Comparison of ENCODE assay signal across 21 cellular contexts in the genomic region with DNA sequence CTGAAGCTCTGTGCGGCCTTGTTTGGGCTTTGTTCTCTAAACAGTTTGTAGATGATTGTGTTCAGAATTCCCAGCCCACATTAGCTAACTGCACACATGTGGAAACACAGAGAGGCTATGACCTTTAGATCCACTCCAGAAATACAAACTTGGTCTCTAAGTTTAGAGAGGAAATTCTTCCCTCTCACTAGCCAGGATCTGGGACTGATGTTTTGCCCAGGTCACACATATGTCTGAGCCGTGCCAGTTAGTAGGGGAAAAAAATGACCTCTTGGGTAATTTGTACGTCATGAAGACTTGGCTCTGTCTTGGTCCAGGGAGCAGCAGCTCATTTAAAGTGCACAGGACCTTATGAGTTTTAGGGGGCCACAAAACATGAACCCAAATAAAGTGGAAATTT.
DNase-seq lines count a peak whose midpoint lies in the region; ATAC-seq and TF ChIP-seq lines count a peak whose summit lies in the region.
"Had no signal": no experiment of that assay in that cellular context is flagged by ENCODE, and none has a peak within 500 bp of the region (broad histone marks: within the 10 kb centered on the region; RNA-seq: fewer than 3 reads in every experiment).

No MANE protein-coding gene starts in this region.

- DNase-seq in cardiac fibroblast (ENCODE audit: low read depth in 2 of 2) (peak; percentile 13 to 73), heart left ventricle (peak in 4 of 5 donors; percentile 31 to 45 (median 38)), osteocyte (ENCODE audit: extremely low spot score, unreplicated experiment) (no peak), upper lobe of left lung (no peak), superior temporal gyrus (ENCODE audit: extremely low spot score) (no peak), EL (no peak)
- no peak for DNase-seq in activated CD4-positive, alpha-beta T cell treated with anti-CD3 and anti-CD28 coated beads, Interleukin-2, amount 10 ng/mL, durations not matched to agents 7 days and 5 days
- DNase-seq: activated CD4-positive, CD25-positive, alpha-beta regulatory T cell; activated CD8-positive, alpha-beta memory T cell treated with anti-CD3 and anti-CD28 coated beads for 24 hours; cerebellar nuclear complex; DMS153; effector memory CD8-positive, alpha-beta T cell; H7; MV-4-11; NCI-H2081; NCI-H524; stimulated activated CD4-positive, alpha-beta T cell treated with anti-CD3 and anti-CD28 coated beads, Interleukin-1b, Interleukin-23, amount 100 ng/mL, for 48 hours; substantia nigra had no signal

- TF ChIP-seq CTCF in cardiac fibroblast (IDR thresholded peaks at IDR 0.05; ENCODE audit: low read depth, low read length) (no peak), heart left ventricle (IDR thresholded peaks at IDR 0.05) (no peak), osteocyte (IDR thresholded peaks at IDR 0.05) (no peak), upper lobe of left lung (IDR thresholded peaks at IDR 0.05) (no peak)

- ATAC-seq in heart left ventricle (peak; percentile 80 to 99 (median 96)), upper lobe of left lung (ENCODE audit: low FRiP score in 2 of 2) (peak; percentile 57 to 65), GM21825 (IDR thresholded peaks at IDR 0.05; ENCODE audit: unreplicated experiment) (no peak)
- ATAC-seq: effector memory CD8-positive, alpha-beta T cell; K562 had no signal

- H3K27me3 ChIP-seq in heart left ventricle, result no peaks in the 10 kb centered on the region
- no peaks in the 10 kb centered on the region for H3K27me3 ChIP-seq in upper lobe of left lung

- TF ChIP-seq POLR2A in heart left ventricle (IDR thresholded peaks at IDR 0.05), result no peak
- TF ChIP-seq POLR2A in upper lobe of left lung (IDR thresholded peaks at IDR 0.05), result no peak

- H3K4me3 Mint-ChIP-seq in osteocyte (ENCODE audit: unreplicated experiment), result no peak overlapping the region
- no peak overlapping the region for H3K4me3 Mint-ChIP-seq in activated CD4-positive, alpha-beta T cell treated with anti-CD3 and anti-CD28 coated beads, Interleukin-2, amount 10 ng/mL, durations not matched to agents 7 days and 5 days
- H3K4me3 Mint-ChIP-seq: activated T-helper 1 cell treated with anti-CD3 and anti-CD28 coated beads, Interleukin-12 subunit alpha, Interleukin-12 subunit beta, Interleukin-2, Interleukin-4 antibody, amounts not matched to agents 30 ng/mL and 10 ng/mL and 1 ng/mL, durations not matched to agents 14 hours and 24 hours and 36 hours; effector memory CD8-positive, alpha-beta T cell had no signal

- H3K36me3 Mint-ChIP-seq in osteocyte (ENCODE audit: unreplicated experiment), result peaks cover 17% of the 10 kb centered on the region
- no peaks in the 10 kb centered on the region for H3K36me3 Mint-ChIP-seq in activated CD4-positive, alpha-beta T cell treated with anti-CD3 and anti-CD28 coated beads, Interleukin-2, amount 10 ng/mL, durations not matched to agents 7 days and 5 days (ENCODE audit: low read depth)

- TF ChIP-seq EP300 in upper lobe of left lung (IDR thresholded peaks at IDR 0.05), result no peak

- POLR2A ChIA-PET in activated CD4-positive, alpha-beta T cell treated with anti-CD3 and anti-CD28 coated beads, Interleukin-2, amount 10 ng/mL, durations not matched to agents 7 days and 5 days (lab: Charles Lee), result no interaction called here

- H3K4me3 ChIP-seq in cardiac fibroblast (replicated peaks in 1 of 2; ENCODE audit: low read depth in 2 of 2, low read length in 2 of 2) (no peak overlapping the region), heart left ventricle (no peak overlapping the region), upper lobe of left lung (no peak overlapping the region)
- H3K4me3 ChIP-seq: K562 had no signal

- 22 to 41% (median 30%) methylated on average over 3 of the region's 3 CpGs for WGBS in heart left ventricle, 4 donors
- WGBS in upper lobe of left lung, 2 donors, result 72 to 74% methylated on average over 3 of the region's 3 CpGs

- peaks cover 26% of the 10 kb centered on the region for H3K4me1 Mint-ChIP-seq in osteocyte (ENCODE audit: unreplicated experiment)
- no peaks in the 10 kb centered on the region for H3K4me1 Mint-ChIP-seq in activated CD4-positive, alpha-beta T cell treated with anti-CD3 and anti-CD28 coated beads, Interleukin-2, amount 10 ng/mL, durations not matched to agents 7 days and 5 days

- peaks cover 10% of the 10 kb centered on the region for H3K9me3 Mint-ChIP-seq in osteocyte (ENCODE audit: unreplicated experiment)
- no peaks in the 10 kb centered on the region for H3K9me3 Mint-ChIP-seq in activated CD4-positive, alpha-beta T cell treated with anti-CD3 and anti-CD28 coated beads, Interleukin-2, amount 10 ng/mL, durations not matched to agents 7 days and 5 days
- H3K9me3 Mint-ChIP-seq: activated T-helper 1 cell treated with anti-CD3 and anti-CD28 coated beads, Interleukin-12 subunit alpha, Interleukin-12 subunit beta, Interleukin-2, Interleukin-4 antibody, amounts not matched to agents 30 ng/mL and 10 ng/mL and 1 ng/mL, durations not matched to agents 14 hours and 24 hours and 36 hours had no signal

- peak overlapping the region; percentile 29 for H3K27ac Mint-ChIP-seq in osteocyte (ENCODE audit: unreplicated experiment)
- no peak overlapping the region for H3K27ac Mint-ChIP-seq in activated CD4-positive, alpha-beta T cell treated with anti-CD3 and anti-CD28 coated beads, Interleukin-2, amount 10 ng/mL, durations not matched to agents 7 days and 5 days
- H3K27ac Mint-ChIP-seq: activated T-helper 1 cell treated with anti-CD3 and anti-CD28 coated beads, Interleukin-12 subunit alpha, Interleukin-12 subunit beta, Interleukin-2, Interleukin-4 antibody, amounts not matched to agents 30 ng/mL and 10 ng/mL and 1 ng/mL, durations not matched to agents 14 hours and 24 hours and 36 hours; effector memory CD8-positive, alpha-beta T cell had no signal

- H3K4me1 ChIP-seq in heart left ventricle (peaks cover 0 to 30% (median 11%) of the 10 kb centered on the region in 12 donors), upper lobe of left lung (peaks cover 0 to 6% (median 0%) of the 10 kb centered on the region in 4 donors)

- intact Hi-C loops in heart left ventricle (cut with DNase I), result no loop called here

- no peaks in the 10 kb centered on the region for H3K27me3 Mint-ChIP-seq in osteocyte (ENCODE audit: unreplicated experiment)
- no peaks in the 10 kb centered on the region for H3K27me3 Mint-ChIP-seq in activated CD4-positive, alpha-beta T cell treated with anti-CD3 and anti-CD28 coated beads, Interleukin-2, amount 10 ng/mL, durations not matched to agents 7 days and 5 days
- H3K27me3 Mint-ChIP-seq: effector memory CD8-positive, alpha-beta T cell had no signal

- H3K9me3 ChIP-seq in heart left ventricle (peaks cover 0 to 10% (median 0%) of the 10 kb centered on the region in 12 donors), upper lobe of left lung (no peaks in the 10 kb centered on the region)

- peak overlapping the region in 11 of 12 donors; percentile 16 to 73 (median 52) for H3K27ac ChIP-seq in heart left ventricle
- H3K27ac ChIP-seq in upper lobe of left lung, result peak overlapping the region in 1 of 4 donors; percentile 13

- CTCF ChIA-PET in activated CD4-positive, alpha-beta T cell treated with anti-CD3 and anti-CD28 coated beads, Interleukin-2, amount 10 ng/mL, durations not matched to agents 7 days and 5 days (lab: Charles Lee), result no interaction called here

- H3K36me3 ChIP-seq in heart left ventricle (peaks cover 0 to 3% (median 0%) of the 10 kb centered on the region in 9 donors), upper lobe of left lung (no peaks in the 10 kb centered on the region)

Comparison
In these comparisons a context has a peak if more than half of its experiments do, and no peak if none do; other contexts are left out.
1. DNase-seq: peak in cardiac fibroblast (2 of 2) and heart left ventricle (4 of 5); none in osteocyte (single experiment), upper lobe of left lung (0 of 2), superior temporal gyrus (single experiment), EL (single experiment) and activated CD4-positive, alpha-beta T cell treated with anti-CD3 and anti-CD28 coated beads, Interleukin-2, amount 10 ng/mL, durations not matched to agents 7 days and 5 days (single experiment).